In genomic region chr1:31570228-31570627, GRCh38 we compare ENCODE assay signal across 1 cellular context.
TF ChIP-seq lines count a peak whose summit lies in the region.

No MANE protein-coding gene starts in this region.

TF ChIP-seq in H1, 55 proteins besides CTCF, POLR2A, EP300 and RAD21:
- TF ChIP-seq NRF1 (IDR thresholded peaks at IDR 0.05; ENCODE audit: low read depth, low read length) (no peak), TCF12 (IDR thresholded peaks at IDR 0.05; ENCODE audit: low read depth, low read length) (no peak), E2F6 (IDR thresholded peaks at IDR 0.05) (no peak), SP1 (IDR thresholded peaks at IDR 0.05; ENCODE audit: low read depth, low read length) (no peak), RXRA (IDR thresholded peaks at IDR 0.05; ENCODE audit: insufficient read depth, low read depth, low read length) (no peak), TAF7 (optimal IDR thresholded peaks at IDR 0.05; ENCODE audit: borderline replicate concordance, low read depth, low read length) (no peak), GTF2F1 (IDR thresholded peaks at IDR 0.05; ENCODE audit: borderline replicate concordance, low read depth, low read length) (no peak), CHD7 (IDR thresholded peaks at IDR 0.05; ENCODE audit: insufficient replicate concordance, low read length) (no peak), SRF (IDR thresholded peaks at IDR 0.05; ENCODE audit: low read depth, low read length) (no peak), KDM5A (IDR thresholded peaks at IDR 0.05; ENCODE audit: low read length) (no peak), JUN (IDR thresholded peaks at IDR 0.05; ENCODE audit: low read depth, low read length) (no peak), CREB1 (IDR thresholded peaks at IDR 0.05) (no peak), CTBP2 (IDR thresholded peaks at IDR 0.05; ENCODE audit: borderline replicate concordance, insufficient read depth, insufficient read length, low read length) (no peak), HDAC2 (IDR thresholded peaks at IDR 0.05; ENCODE audit: borderline replicate concordance in 1 of 2, low read depth in 2 of 2, low read length in 2 of 2) (no peak)
- TF ChIP-seq, protein P1, sequence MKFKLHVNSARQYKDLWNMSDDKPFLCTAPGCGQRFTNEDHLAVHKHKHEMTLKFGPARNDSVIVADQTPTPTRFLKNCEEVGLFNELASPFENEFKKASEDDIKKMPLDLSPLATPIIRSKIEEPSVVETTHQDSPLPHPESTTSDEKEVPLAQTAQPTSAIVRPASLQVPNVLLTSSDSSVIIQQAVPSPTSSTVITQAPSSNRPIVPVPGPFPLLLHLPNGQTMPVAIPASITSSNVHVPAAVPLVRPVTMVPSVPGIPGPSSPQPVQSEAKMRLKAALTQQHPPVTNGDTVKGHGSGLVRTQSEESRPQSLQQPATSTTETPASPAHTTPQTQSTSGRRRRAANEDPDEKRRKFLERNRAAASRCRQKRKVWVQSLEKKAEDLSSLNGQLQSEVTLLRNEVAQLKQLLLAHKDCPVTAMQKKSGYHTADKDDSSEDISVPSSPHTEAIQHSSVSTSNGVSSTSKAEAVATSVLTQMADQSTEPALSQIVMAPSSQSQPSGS (IDR thresholded peaks at IDR 0.05; ENCODE audit: low read length): no peak
